ENCODE assay signal across 2 cellular contexts in the genomic region with DNA sequence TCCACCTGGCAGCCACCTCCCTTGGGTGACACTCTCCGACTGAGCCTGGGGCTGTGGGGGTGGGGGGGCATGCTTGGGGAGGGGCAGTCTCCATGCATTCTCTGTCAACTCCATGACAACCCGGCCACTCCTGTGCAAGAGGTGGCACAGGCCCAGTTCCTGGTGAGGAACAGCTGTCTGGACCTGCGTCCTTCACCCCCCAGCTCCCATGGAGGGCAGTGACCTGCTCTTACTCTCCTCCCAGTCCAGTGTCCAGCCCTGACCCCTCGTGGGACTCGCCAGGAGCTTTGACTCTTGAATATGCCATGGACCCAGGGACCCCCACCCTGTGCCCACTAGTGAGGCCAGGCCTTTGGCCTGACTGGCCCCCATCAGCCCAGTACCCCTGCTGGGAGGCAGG. TPM values are rescaled to one million over a fixed set of nuclear protein-coding genes. Genes with fewer than 3 reads are reported as not detected.
"Had no signal": no experiment of that assay in that cellular context is flagged by ENCODE, and none has a peak within 500 bp of the region (broad histone marks: within the 10 kb centered on the region; RNA-seq: fewer than 3 reads in every experiment).

No MANE protein-coding gene starts in this region.

RNA-seq across cellular contexts. Expression of a gene that starts 35.5 kb away (rescaled TPM):
- total RNA-seq: GM23338 had no signal
- polyA plus RNA-seq: GM23338, IgD-negative memory B cell had no signal

RNA-seq across cellular contexts. Expression of a gene that starts 38.0 kb away (rescaled TPM):
- total RNA-seq: GM23338 had no signal
- polyA plus RNA-seq: GM23338, IgD-negative memory B cell had no signal
